24 cellular contexts compared by ENCODE assay signal in the genomic region with DNA sequence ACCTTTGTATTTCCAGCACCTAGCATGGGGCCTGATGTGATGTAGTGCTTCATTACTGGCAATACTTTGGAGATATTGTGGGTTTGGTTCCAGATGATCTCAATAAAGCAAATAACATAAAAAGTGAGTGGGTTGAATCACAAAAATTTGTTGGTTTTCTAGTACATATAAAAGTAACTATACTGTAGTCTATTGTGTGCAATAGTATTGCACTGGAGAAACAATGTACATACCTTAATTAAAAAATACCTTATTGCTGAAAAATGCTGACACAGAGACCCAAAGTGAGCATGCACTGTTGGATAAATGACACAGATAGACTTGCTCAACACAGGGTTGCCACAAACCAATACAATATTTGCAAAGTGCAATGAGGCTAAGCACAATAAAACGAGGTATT.
"Had no signal": no experiment of that assay in that cellular context is flagged by ENCODE, and none has a peak within 500 bp of the region (broad histone marks: within the 10 kb centered on the region; RNA-seq: fewer than 3 reads in every experiment).

No MANE protein-coding gene starts in this region.

- FAIRE-seq: colon, endothelial cell of umbilical vein, frontal cortex, keratinocyte had no signal

- H3K4me3 ChIP-seq: coronary artery, dorsolateral prefrontal cortex, gastroesophageal sphincter, heart left ventricle, hepatocyte, left lung, lower lobe of right lung, mucosa of descending colon had no signal

- H3K4me1 ChIP-seq: left lung had no signal

- H3K27me3 ChIP-seq: dorsolateral prefrontal cortex, foreskin keratinocyte, gastroesophageal sphincter, heart left ventricle, hepatocyte, left lung had no signal

- ATAC-seq: foreskin keratinocyte; gastroesophageal sphincter; heart left ventricle; left cardiac atrium; left lung; left ventricle myocardium superior; lower lobe of right lung; mucosa of descending colon; naive thymus-derived CD8-positive, alpha-beta T cell had no signal

- DNase-seq: dermis blood vessel endothelial cell; dorsolateral prefrontal cortex; effector CD4-positive, alpha-beta T cell; effector memory CD4-positive, alpha-beta T cell; erythroblast; heart left ventricle; hypothalamus; immature natural killer cell; left cardiac atrium; left lung; left ventricle myocardium superior; lower lobe of right lung; mesenchymal stem cell; mucosa of descending colon; naive B cell; naive thymus-derived CD8-positive, alpha-beta T cell had no signal

- H3K27ac ChIP-seq: coronary artery, dorsolateral prefrontal cortex, foreskin keratinocyte, gastroesophageal sphincter, heart left ventricle, hepatocyte, left lung, lower lobe of right lung had no signal

- H3K4me2 ChIP-seq: hepatocyte had no signal

- H3K9me3 ChIP-seq: gastroesophageal sphincter, heart left ventricle, left lung, lower lobe of right lung, mucosa of descending colon had no signal

- H2AFZ ChIP-seq: hepatocyte had no signal

- H3K79me2 ChIP-seq: hepatocyte had no signal

- H3K36me3 ChIP-seq: gastroesophageal sphincter, heart left ventricle, left lung, lower lobe of right lung had no signal
